In genomic region chr3:31880482-31881078, GRCh38 we compare ENCODE assay signal across 2 cellular contexts.
TF ChIP-seq lines count a peak whose summit lies in the region.

No MANE protein-coding gene starts in this region.

TF ChIP-seq in HepG2, 621 proteins besides CTCF, POLR2A, EP300 and RAD21:
- TF ChIP-seq ZNF3 (CRISPR knock-in tag; IDR thresholded peaks at IDR 0.05), result no peak
- no peak for TF ChIP-seq ZNF740 (CRISPR knock-in tag; IDR thresholded peaks at IDR 0.05)
- no peak for TF ChIP-seq ZNF577 (CRISPR knock-in tag; IDR thresholded peaks at IDR 0.05; ENCODE audit: borderline replicate concordance, low read depth)
- TF ChIP-seq PCBP2 (optimal IDR thresholded peaks at IDR 0.05; ENCODE audit: low read depth, low read length, poor library complexity, severe bottlenecking), result no peak
- no peak for TF ChIP-seq AFF4 (CRISPR knock-in tag; IDR thresholded peaks at IDR 0.05)
- TF ChIP-seq THYN1 (CRISPR knock-in tag; IDR thresholded peaks at IDR 0.05; ENCODE audit: borderline replicate concordance, low read depth), result no peak
- TF ChIP-seq ATF2 (CRISPR knock-in tag; IDR thresholded peaks at IDR 0.05), result no peak
- no peak for TF ChIP-seq ZFP41 (CRISPR knock-in tag; IDR thresholded peaks at IDR 0.05; ENCODE audit: borderline replicate concordance)
- TF ChIP-seq ZBTB38 (CRISPR knock-in tag; IDR thresholded peaks at IDR 0.05), result no peak
- TF ChIP-seq NFYC (CRISPR knock-in tag; IDR thresholded peaks at IDR 0.05), result no peak
- no peak for TF ChIP-seq ZNF510 (CRISPR knock-in tag; IDR thresholded peaks at IDR 0.05; ENCODE audit: low read depth)
- no peak for TF ChIP-seq HNF4A (CRISPR knock-in tag; IDR thresholded peaks at IDR 0.05)
- no peak for TF ChIP-seq GPBP1L1 (CRISPR knock-in tag; IDR thresholded peaks at IDR 0.05)
- no peak for TF ChIP-seq SAP130 (CRISPR knock-in tag; IDR thresholded peaks at IDR 0.05; ENCODE audit: low read depth)
- no peak for TF ChIP-seq JUNB (CRISPR knock-in tag; IDR thresholded peaks at IDR 0.05; ENCODE audit: borderline replicate concordance)

TF ChIP-seq in GM23338, 12 proteins besides CTCF, POLR2A, EP300 and RAD21:
- TF ChIP-seq CREB1 (CRISPR knock-in tag; IDR thresholded peaks at IDR 0.05; ENCODE audit: low read depth) (no peak), POLR2AphosphoS5 (IDR thresholded peaks at IDR 0.05; ENCODE audit: low read depth) (no peak), ZNF331 (CRISPR knock-in tag; IDR thresholded peaks at IDR 0.05; ENCODE audit: low read depth) (no peak), EZH2 (IDR thresholded peaks at IDR 0.05; ENCODE audit: low read depth, unreplicated experiment) (no peak), JUNB (IDR thresholded peaks at IDR 0.05; ENCODE audit: unreplicated experiment) (no peak), EZH2phosphoT487 (IDR thresholded peaks at IDR 0.05; ENCODE audit: unreplicated experiment) (no peak), ETS1 (IDR thresholded peaks at IDR 0.05) (no peak), REST (IDR thresholded peaks at IDR 0.05; ENCODE audit: unreplicated experiment) (no peak), STAT1 (IDR thresholded peaks at IDR 0.05; ENCODE audit: unreplicated experiment) (no peak)
TF ChIP-seq in GM23338: peak in this region for 0.
